ENCODE assay signal across 23 cellular contexts in genomic region chr13:59879281-59879680, GRCh38.
"Had no signal": no experiment of that assay in that cellular context is flagged by ENCODE, and none has a peak within 500 bp of the region (broad histone marks: within the 10 kb centered on the region; RNA-seq: fewer than 3 reads in every experiment).

No MANE protein-coding gene starts in this region.

- H3K27ac Mint-ChIP-seq: memory B cell; naive B cell; stimulated activated memory B cell treated with anti-CD40 and anti-IgM and Interleukin-4, amounts not matched to agents 10 μg/mL and 1 μg/mL and 100 μg/mL, for 72 hours; stimulated activated naive CD8-positive, alpha-beta T cell treated with anti-CD3 and anti-CD28 coated beads, Interleukin-15, Interleukin-2, amounts not matched to agents 100 ng/mL and 50 ng/mL, for 24 hours had no signal

- DNase-seq: cortex of kidney; dorsolateral prefrontal cortex; effector CD8-positive, alpha-beta T cell; heart right ventricle; left ventricle myocardium inferior; lower lobe of right lung; naive B cell; nephron progenitor cell; posterior cingulate gyrus; spleen; stimulated activated CD4-positive, alpha-beta T cell treated with anti-CD3 and anti-CD28 coated beads, Interleukin-15, amount 100 ng/mL, for 24 hours; stimulated activated CD4-positive, alpha-beta T cell treated with anti-CD3 and anti-CD28 coated beads, Interleukin-1b, Interleukin-23, amount 100 ng/mL, for 48 hours; stimulated activated CD4-positive, alpha-beta T cell treated with anti-CD3 and anti-CD28 coated beads, Interleukin-4, amount 100 ng/mL, for 24 hours; tibial artery; upper lobe of left lung; uterus had no signal

- H3K4me1 Mint-ChIP-seq: memory B cell; naive B cell; stimulated activated memory B cell treated with anti-CD40 and anti-IgM and Interleukin-4, amounts not matched to agents 10 μg/mL and 1 μg/mL and 100 μg/mL, for 72 hours had no signal

- H3K4me3 Mint-ChIP-seq: memory B cell; naive B cell; nephron progenitor cell; stimulated activated memory B cell treated with anti-CD40 and anti-IgM and Interleukin-4, amounts not matched to agents 10 μg/mL and 1 μg/mL and 100 μg/mL, for 72 hours; stimulated activated naive CD8-positive, alpha-beta T cell treated with anti-CD3 and anti-CD28 coated beads, Interleukin-15, Interleukin-2, amounts not matched to agents 100 ng/mL and 50 ng/mL, for 24 hours had no signal

- H3K27me3 Mint-ChIP-seq: memory B cell; naive B cell; stimulated activated memory B cell treated with anti-CD40 and anti-IgM and Interleukin-4, amounts not matched to agents 10 μg/mL and 1 μg/mL and 100 μg/mL, for 72 hours; stimulated activated naive CD8-positive, alpha-beta T cell treated with anti-CD3 and anti-CD28 coated beads, Interleukin-15, Interleukin-2, amounts not matched to agents 100 ng/mL and 50 ng/mL, for 24 hours had no signal

- H3K27ac ChIP-seq: dorsolateral prefrontal cortex, heart right ventricle, left ventricle myocardium inferior, lower lobe of right lung, neutrophil, spleen, tibial artery, upper lobe of left lung, uterus had no signal

- H3K9me3 Mint-ChIP-seq: memory B cell; naive B cell; nephron progenitor cell; stimulated activated memory B cell treated with anti-CD40 and anti-IgM and Interleukin-4, amounts not matched to agents 10 μg/mL and 1 μg/mL and 100 μg/mL, for 72 hours; stimulated activated naive CD8-positive, alpha-beta T cell treated with anti-CD3 and anti-CD28 coated beads, Interleukin-15, Interleukin-2, amounts not matched to agents 100 ng/mL and 50 ng/mL, for 24 hours had no signal

- H3K36me3 Mint-ChIP-seq: memory B cell; naive B cell; stimulated activated memory B cell treated with anti-CD40 and anti-IgM and Interleukin-4, amounts not matched to agents 10 μg/mL and 1 μg/mL and 100 μg/mL, for 72 hours had no signal

- ATAC-seq: heart right ventricle; lower lobe of right lung; sciatic nerve; stimulated activated memory B cell treated with anti-CD40 and anti-IgM and Interleukin-4, amounts not matched to agents 10 μg/mL and 1 μg/mL and 100 μg/mL, for 72 hours had no signal

- H3K4me3 ChIP-seq: dorsolateral prefrontal cortex, heart right ventricle, left ventricle myocardium inferior, lower lobe of right lung, spleen, tibial artery, upper lobe of left lung, uterus had no signal

- H3K27me3 ChIP-seq: dorsolateral prefrontal cortex, heart right ventricle, neutrophil, spleen, tibial artery, upper lobe of left lung, uterus had no signal

- FAIRE-seq: frontal cortex, keratinocyte had no signal

- H3K36me3 ChIP-seq: heart right ventricle, left ventricle myocardium inferior, lower lobe of right lung, neutrophil, spleen, tibial artery, upper lobe of left lung, uterus had no signal

- H3K9me3 ChIP-seq: heart right ventricle, left ventricle myocardium inferior, lower lobe of right lung, neutrophil, spleen, tibial artery, upper lobe of left lung, uterus had no signal

- H3K4me1 ChIP-seq: heart right ventricle, left ventricle myocardium inferior, lower lobe of right lung, spleen, upper lobe of left lung, uterus had no signal
